ENCODE assay signal across 6 cellular contexts in the genomic region with DNA sequence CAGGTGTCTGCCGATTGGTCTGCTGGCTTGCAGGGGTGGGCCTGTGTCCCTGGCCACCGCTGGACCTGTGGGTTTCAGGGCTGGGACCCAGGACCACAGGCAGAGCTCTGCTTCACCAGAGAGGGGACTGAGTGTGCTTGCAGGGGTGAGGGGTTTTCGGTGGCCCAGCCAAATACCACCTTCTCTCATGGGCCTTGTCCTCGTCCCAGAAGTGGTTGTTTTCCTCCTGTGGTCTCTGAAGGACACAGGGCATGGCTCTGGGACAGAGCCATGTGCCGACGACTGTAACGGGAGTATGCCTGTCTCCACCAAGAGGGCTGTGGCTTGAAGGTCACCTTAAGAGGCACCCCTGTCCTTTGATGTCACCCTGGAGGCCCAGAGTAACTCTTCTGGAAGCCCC. TPM values are rescaled to one million over a fixed set of nuclear protein-coding genes. Genes with fewer than 3 reads are reported as not detected.
"Had no signal": no experiment of that assay in that cellular context is flagged by ENCODE, and none has a peak within 500 bp of the region (broad histone marks: within the 10 kb centered on the region; RNA-seq: fewer than 3 reads in every experiment).

No MANE protein-coding gene starts in this region.

RNA-seq across cellular contexts. Expression of gene FAM90A1, which starts 7.3 kb away (rescaled TPM):
- total RNA-seq: ascending aorta, astrocyte, bronchial epithelial cell, cardiac septum, chondrocyte had no signal
- polyA plus RNA-seq: cardiac muscle cell had no signal
